Comparison of ENCODE assay signal across 18 cellular contexts in the genomic region with DNA sequence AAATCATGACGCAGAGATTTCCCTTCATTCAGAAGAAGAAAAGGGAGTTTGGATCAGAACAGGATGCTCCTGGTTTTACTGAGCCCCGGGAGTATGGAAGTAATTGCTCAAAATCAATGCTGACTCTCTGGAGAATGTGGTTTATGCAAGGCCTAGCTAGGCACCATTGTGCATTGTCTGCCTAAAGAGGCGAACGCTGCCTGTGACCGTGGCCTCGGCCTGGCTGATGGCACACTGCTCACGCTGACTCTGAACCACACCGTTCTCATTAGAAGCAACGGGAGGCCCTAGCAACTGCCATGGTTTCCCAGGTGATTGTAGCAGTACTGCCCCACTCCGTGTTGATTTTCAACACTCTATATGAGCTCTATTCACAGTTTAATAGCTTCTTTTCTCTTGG. TPM values are rescaled to one million over a fixed set of nuclear protein-coding genes. Genes with fewer than 3 reads are reported as not detected.
DNase-seq lines count a peak whose midpoint lies in the region; ATAC-seq and TF ChIP-seq lines count a peak whose summit lies in the region.
"Had no signal": no experiment of that assay in that cellular context is flagged by ENCODE, and none has a peak within 500 bp of the region (broad histone marks: within the 10 kb centered on the region; RNA-seq: fewer than 3 reads in every experiment).

No MANE protein-coding gene starts in this region.

- WGBS in endodermal cell (ENCODE audit: insufficient coverage in 1 of 2, insufficient read length in 1 of 2), 2 experiments = 71 to 82% methylated on average over 10 of the region's 10 CpGs

- H3K4me1 Mint-ChIP-seq in endodermal cell = peaks cover 27% of the 10 kb centered on the region
- peaks cover 6 to 9% of the 10 kb centered on the region in 2 donors for H3K4me1 Mint-ChIP-seq in effector memory CD8-positive, alpha-beta T cell (ENCODE audit: low read depth in 2 of 2)

- TF ChIP-seq CTCF in endodermal cell (conservative IDR thresholded peaks at IDR 0.05) = no peak

- H3K4me3 ChIP-seq in endodermal cell (ENCODE audit: low read length) = no peak overlapping the region
- H3K4me3 ChIP-seq: left lung, right atrium auricular region, tibial artery had no signal

- no peaks in the 10 kb centered on the region for H3K27me3 Mint-ChIP-seq in endodermal cell (ENCODE audit: insufficient read depth)
- H3K27me3 Mint-ChIP-seq in effector memory CD8-positive, alpha-beta T cell = no peaks in the 10 kb centered on the region

- no peak overlapping the region for H3K27ac Mint-ChIP-seq in endodermal cell
- no peak overlapping the region for H3K27ac Mint-ChIP-seq in effector memory CD8-positive, alpha-beta T cell

- H3K9ac ChIP-seq in endodermal cell (ENCODE audit: extremely low read depth, low read length, poor library complexity, severe bottlenecking) = no peak overlapping the region

- no peaks in the 10 kb centered on the region for H3K36me3 ChIP-seq in endodermal cell (ENCODE audit: control insufficient read depth, insufficient read depth, low read length)
- H3K36me3 ChIP-seq: left lung, right atrium auricular region, tibial artery had no signal

- no peaks in the 10 kb centered on the region for H3K36me3 Mint-ChIP-seq in endodermal cell (ENCODE audit: low read depth)
- no peaks in the 10 kb centered on the region for H3K36me3 Mint-ChIP-seq in effector memory CD8-positive, alpha-beta T cell (ENCODE audit: insufficient read depth)

- no peaks in the 10 kb centered on the region for H3K27me3 ChIP-seq in endodermal cell (ENCODE audit: control insufficient read depth, insufficient read depth, low read length, poor library complexity, severe bottlenecking)
- H3K27me3 ChIP-seq: left lung, right atrium auricular region, tibial artery had no signal

- no peak for ATAC-seq in effector memory CD8-positive, alpha-beta T cell (replicated peaks)
- ATAC-seq in GM18868 (IDR thresholded peaks at IDR 0.05; ENCODE audit: unreplicated experiment) = no peak
- ATAC-seq: left lung had no signal

- H3K9me3 ChIP-seq in endodermal cell (ENCODE audit: control insufficient read depth, low read length) = no peaks in the 10 kb centered on the region
- H3K9me3 ChIP-seq: Caco-2, left lung, right atrium auricular region, tibial artery had no signal

- no peak overlapping the region for H3K4me3 Mint-ChIP-seq in endodermal cell
- H3K4me3 Mint-ChIP-seq in effector memory CD8-positive, alpha-beta T cell = no peak overlapping the region

- DNase-seq in DMS153 treated with DMSO at 0.1 percent for 48 hours (lab: John Stamatoyannopoulos, UW; ENCODE audit: unreplicated experiment) (peak; percentile 39), NCI-H345 (lab: John Stamatoyannopoulos, UW) (peak; percentile 65), endodermal cell (peak; percentile 58), nucleus accumbens (lab: John Stamatoyannopoulos, UW) (peak in 49 of 56 donors; percentile 4 to 78 (median 46)), Kasumi-1 (lab: John Stamatoyannopoulos, UW) (no peak)
- no peak for DNase-seq in effector memory CD8-positive, alpha-beta T cell
- DNase-seq in activated CD4-positive, CD25-positive, alpha-beta regulatory T cell treated with anti-CD3 and anti-CD28 coated beads, Interleukin-2, amount 50 U/mL, for 72 hours = no peak
- DNase-seq: activated T-cell treated with anti-CD3 and anti-CD28 coated beads, Interleukin-2, amount 50 U/mL, for 1 hour; Caco-2; erythroblast; Karpas-422; left lung; NCI-H187 treated with DMSO at 0.1 percent for 48 hours; stimulated activated CD4-positive, alpha-beta T cell treated with anti-CD3 and anti-CD28 coated beads, Interleukin-2, amount 100 ng/mL, for 48 hours; T1000; tibial artery had no signal

- peaks cover 14% of the 10 kb centered on the region for H3K4me1 ChIP-seq in endodermal cell (ENCODE audit: control insufficient read depth, insufficient read depth, low read length)
- H3K4me1 ChIP-seq: left lung, right atrium auricular region, tibial artery had no signal

- H3K27ac ChIP-seq in endodermal cell (ENCODE audit: low read depth, low read length) = peak overlapping the region; percentile 7
- H3K27ac ChIP-seq: left lung, right atrium auricular region, tibial artery had no signal

- no peaks in the 10 kb centered on the region for H3K9me3 Mint-ChIP-seq in endodermal cell
- no peaks in the 10 kb centered on the region for H3K9me3 Mint-ChIP-seq in effector memory CD8-positive, alpha-beta T cell

RNA-seq across cellular contexts. Expression of a gene that starts 41.7 kb away (rescaled TPM):
- 10 to 100 TPM; 16.5 to 22.3 TPM for total RNA-seq in endodermal cell
- polyA plus RNA-seq in endodermal cell (2013, experiment 1 of 2) = 29.4 TPM
- 26.9 TPM for polyA plus RNA-seq in endodermal cell (2013, experiment 2 of 2)

Comparison
In these comparisons a context has a peak if more than half of its experiments do, and no peak if none do; other contexts are left out.
1. DNase-seq: peak in DMS153 treated with DMSO at 0.1 percent for 48 hours (single experiment), NCI-H345 (single experiment), endodermal cell (single experiment) and nucleus accumbens (49 of 56); none in effector memory CD8-positive, alpha-beta T cell (0 of 3), Kasumi-1 (0 of 2) and activated CD4-positive, CD25-positive, alpha-beta regulatory T cell treated with anti-CD3 and anti-CD28 coated beads, Interleukin-2, amount 50 U/mL, for 72 hours (single experiment).